10 cellular contexts compared by ENCODE assay signal in genomic region chr13:113546571-113547247, GRCh38. TPM values are rescaled to one million over a fixed set of nuclear protein-coding genes. Genes with fewer than 3 reads are reported as not detected.
DNase-seq lines count a peak whose midpoint lies in the region; ATAC-seq and TF ChIP-seq lines count a peak whose summit lies in the region.
"Had no signal": no experiment of that assay in that cellular context is flagged by ENCODE, and none has a peak within 500 bp of the region (broad histone marks: within the 10 kb centered on the region; RNA-seq: fewer than 3 reads in every experiment).

No MANE protein-coding gene starts in this region.

- peak overlapping the region; percentile 87 for H4K91ac ChIP-seq in trophoblast cell (ENCODE audit: low read depth, low read length)

- no peak overlapping the region for H3K9ac ChIP-seq in trophoblast cell (ENCODE audit: low read length)

- H3K4me3 Mint-ChIP-seq in brain: no peak overlapping the region
- H3K4me3 Mint-ChIP-seq in activated CD4-positive, alpha-beta T cell treated with anti-CD3 and anti-CD28 coated beads, Interleukin-2, amount 10 ng/mL, durations not matched to agents 7 days and 5 days: no peak overlapping the region

- H3K36me3 Mint-ChIP-seq in brain: peaks cover 35% of the 10 kb centered on the region
- peaks cover 5% of the 10 kb centered on the region for H3K36me3 Mint-ChIP-seq in activated CD4-positive, alpha-beta T cell treated with anti-CD3 and anti-CD28 coated beads, Interleukin-2, amount 10 ng/mL, durations not matched to agents 7 days and 5 days (ENCODE audit: low read depth)

- no peak overlapping the region for H3K4me2 ChIP-seq in trophoblast cell (ENCODE audit: low read length)

- CTCF ChIA-PET in activated CD4-positive, alpha-beta T cell treated with anti-CD3 and anti-CD28 coated beads, Interleukin-2, amount 10 ng/mL, durations not matched to agents 7 days and 5 days (lab: Charles Lee): no interaction called here

- peaks cover 27% of the 10 kb centered on the region for H3K79me1 ChIP-seq in trophoblast cell (ENCODE audit: low read length)

- DNase-seq in AG08396 (ENCODE audit: low spot score): peak; percentile 77
- peak; percentile 78 for DNase-seq in left ventricle myocardium superior
- no peak for DNase-seq in trophoblast cell
- no peak for DNase-seq in NCI-H1417 treated with DMSO at 0.1 percent for 48 hours (lab: John Stamatoyannopoulos, UW)
- no peak for DNase-seq in iPS-NIHi11 (ENCODE audit: low spot score)
- no peak for DNase-seq in NCI-H1092 treated with DMSO at 0.1 percent for 48 hours (lab: John Stamatoyannopoulos, UW)
- DNase-seq in activated CD4-positive, alpha-beta T cell treated with anti-CD3 and anti-CD28 coated beads, Interleukin-2, amount 10 ng/mL, durations not matched to agents 7 days and 5 days: no peak
- DNase-seq: NCI-H510A treated with DMSO at 0.1 percent for 48 hours had no signal

- H3K27ac Mint-ChIP-seq in brain: peak overlapping the region in 4 of 5 experiments; percentile 54 to 93 (median 74)
- no peak overlapping the region for H3K27ac Mint-ChIP-seq in activated CD4-positive, alpha-beta T cell treated with anti-CD3 and anti-CD28 coated beads, Interleukin-2, amount 10 ng/mL, durations not matched to agents 7 days and 5 days

- peaks cover 35 to 44% of the 10 kb centered on the region in 2 experiments for H3K36me3 ChIP-seq in trophoblast cell (ENCODE audit: control insufficient read depth in 1 of 2, insufficient read depth in 2 of 2, low read length in 2 of 2)

- TF ChIP-seq CTCF in brain (conservative IDR thresholded peaks at IDR 0.05): no peak

- no peaks in the 10 kb centered on the region for H3K27me3 Mint-ChIP-seq in brain
- H3K27me3 Mint-ChIP-seq in activated CD4-positive, alpha-beta T cell treated with anti-CD3 and anti-CD28 coated beads, Interleukin-2, amount 10 ng/mL, durations not matched to agents 7 days and 5 days: no peaks in the 10 kb centered on the region

- intact Hi-C loops in left ventricle myocardium superior (cut with micrococcal nuclease): no loop called here

- no peak overlapping the region for H3K23ac ChIP-seq in trophoblast cell (ENCODE audit: low read length)

- WGBS in trophoblast cell (ENCODE audit: extremely low coverage, insufficient coverage, insufficient read length): no CpG with 5 or more reads among the region's 19 CpGs

- H3K4ac ChIP-seq in trophoblast cell (ENCODE audit: low read depth, low read length): peak overlapping the region; percentile 53

- peak; percentile 85 for ATAC-seq in left ventricle myocardium superior
- ATAC-seq: SK-N-SH treated with all-trans-retinoic acid at 6 μM for 48 hours had no signal

- H2BK120ac ChIP-seq in trophoblast cell (ENCODE audit: insufficient read depth, low read length, poor library complexity): peak overlapping the region; percentile 73

- peaks cover 5% of the 10 kb centered on the region for H3K9me3 ChIP-seq in trophoblast cell (ENCODE audit: insufficient read depth, low read depth, low read length)

- H3K27me3 ChIP-seq in trophoblast cell (ENCODE audit: insufficient read depth, low read length): no peaks in the 10 kb centered on the region

- peak overlapping the region; percentile 63 for H2BK12ac ChIP-seq in trophoblast cell (ENCODE audit: low read length)

- POLR2A ChIA-PET in activated CD4-positive, alpha-beta T cell treated with anti-CD3 and anti-CD28 coated beads, Interleukin-2, amount 10 ng/mL, durations not matched to agents 7 days and 5 days (lab: Charles Lee): no interaction called here

- peaks cover 27 to 36% of the 10 kb centered on the region in 2 experiments for H3K4me1 ChIP-seq in trophoblast cell (ENCODE audit: control insufficient read depth in 1 of 2, insufficient read depth in 2 of 2, low read length in 2 of 2)

- H2AFZ ChIP-seq in trophoblast cell (ENCODE audit: insufficient read depth, low read length, poor library complexity): no peak overlapping the region

- no peak overlapping the region for H3K4me3 ChIP-seq in trophoblast cell (ENCODE audit: low read depth, low read length)

- H3K4me1 Mint-ChIP-seq in brain: peaks cover 55% of the 10 kb centered on the region
- H3K4me1 Mint-ChIP-seq in activated CD4-positive, alpha-beta T cell treated with anti-CD3 and anti-CD28 coated beads, Interleukin-2, amount 10 ng/mL, durations not matched to agents 7 days and 5 days: peaks cover 3% of the 10 kb centered on the region

- peak overlapping the region; percentile 56 for H4K8ac ChIP-seq in trophoblast cell (ENCODE audit: low read depth, low read length)

- H2AK5ac ChIP-seq in trophoblast cell (ENCODE audit: low read length): peak overlapping the region; percentile 81

- H3K18ac ChIP-seq in trophoblast cell (ENCODE audit: low read length): peak overlapping the region; percentile 91

- H3K27ac ChIP-seq in trophoblast cell (ENCODE audit: low read depth, low read length): no peak overlapping the region

- H3K14ac ChIP-seq in trophoblast cell (ENCODE audit: low read length): peak overlapping the region; percentile 22

- H2BK5ac ChIP-seq in trophoblast cell (ENCODE audit: low read depth, low read length, poor library complexity): peak overlapping the region; percentile 73

- H3K79me2 ChIP-seq in trophoblast cell (ENCODE audit: control insufficient read depth, insufficient read depth, low read length, poor library complexity): peaks cover 13% of the 10 kb centered on the region

- H4K12ac ChIP-seq in trophoblast cell (ENCODE audit: low read depth, low read length): no peak overlapping the region

- H3K9me3 Mint-ChIP-seq in brain: peaks cover 0 to 10% (median 5%) of the 10 kb centered on the region in 5 experiments
- no peaks in the 10 kb centered on the region for H3K9me3 Mint-ChIP-seq in activated CD4-positive, alpha-beta T cell treated with anti-CD3 and anti-CD28 coated beads, Interleukin-2, amount 10 ng/mL, durations not matched to agents 7 days and 5 days

RNA-seq across cellular contexts. Expression of gene TFDP1, which starts 37.8 kb away (rescaled TPM):
- 216 TPM for polyA plus RNA-seq in brain (ENCODE audit: insufficient read depth, low read depth, low replicate concordance)
- total RNA-seq in left ventricle myocardium superior: 45.1 TPM
- 59.9 and 61.4 TPM in 2 replicates for polyA plus RNA-seq in trophoblast cell (2013)
- 100 to 1,000 TPM; 152 to 153 TPM for total RNA-seq in activated CD4-positive, alpha-beta T cell treated with anti-CD3 and anti-CD28 coated beads, Interleukin-2, amount 10 ng/mL, durations not matched to agents 7 days and 5 days

RNA-seq across cellular contexts. Expression of gene DCUN1D2, which starts 56.2 kb away (rescaled TPM):
- polyA plus RNA-seq in brain (ENCODE audit: insufficient read depth, low read depth, low replicate concordance): 16.0 TPM
- 242 TPM for total RNA-seq in left ventricle myocardium superior
- polyA plus RNA-seq in trophoblast cell (2013): 15.9 and 16.7 TPM in 2 replicates
- total RNA-seq in activated CD4-positive, alpha-beta T cell treated with anti-CD3 and anti-CD28 coated beads, Interleukin-2, amount 10 ng/mL, durations not matched to agents 7 days and 5 days: 10 to 100 TPM; 13.9 to 20.3 TPM

Comparison
In these comparisons a context has a peak if more than half of its experiments do, and no peak if none do; other contexts are left out.
1. DNase-seq: peak in AG08396 (single experiment) and left ventricle myocardium superior (single experiment); none in trophoblast cell (0 of 2), NCI-H1417 treated with DMSO at 0.1 percent for 48 hours (single experiment), iPS-NIHi11 (single experiment), NCI-H1092 treated with DMSO at 0.1 percent for 48 hours (single experiment) and activated CD4-positive, alpha-beta T cell treated with anti-CD3 and anti-CD28 coated beads, Interleukin-2, amount 10 ng/mL, durations not matched to agents 7 days and 5 days (single experiment).
2. RNA of gene DCUN1D2, which starts 56.2 kb away (total RNA-seq): 242 TPM in left ventricle myocardium superior (single experiment); 13.9 to 20.3 TPM in activated CD4-positive, alpha-beta T cell treated with anti-CD3 and anti-CD28 coated beads, Interleukin-2, amount 10 ng/mL, durations not matched to agents 7 days and 5 days; every median in the first group is over 10 times any median in the second.